ENCODE assay signal across 33 cellular contexts in the genomic region with DNA sequence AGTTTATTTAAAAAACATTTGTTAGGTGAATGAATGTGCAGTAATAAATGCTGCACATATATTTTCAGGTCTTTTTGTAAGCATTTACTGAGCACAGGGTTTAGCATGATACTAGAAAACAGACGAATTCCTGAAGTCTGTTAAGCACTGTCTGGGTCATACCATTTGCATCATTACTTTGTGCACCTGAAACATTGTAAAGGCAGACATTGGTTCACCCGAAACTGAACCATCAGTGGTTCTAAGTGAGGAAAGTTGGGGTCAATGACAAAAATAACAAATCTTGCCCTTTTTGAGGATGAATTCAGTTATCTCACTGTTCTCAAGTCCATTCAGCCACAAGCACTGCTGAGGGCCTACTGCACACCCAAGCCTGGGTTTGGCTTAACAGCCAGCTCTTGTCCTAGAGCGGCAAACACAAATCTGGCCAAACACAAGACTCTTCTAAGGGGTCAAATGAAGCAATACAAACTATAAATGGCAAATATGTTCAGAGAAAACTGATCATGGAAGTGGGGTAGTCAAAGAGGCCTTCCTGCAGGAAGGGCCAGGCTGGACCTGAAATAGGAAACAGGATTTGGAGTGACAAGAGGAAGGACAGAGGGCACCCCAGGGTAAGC. TPM values are rescaled to one million over a fixed set of nuclear protein-coding genes. Genes with fewer than 3 reads are reported as not detected.
"Had no signal": no experiment of that assay in that cellular context is flagged by ENCODE, and none has a peak within 500 bp of the region (broad histone marks: within the 10 kb centered on the region; RNA-seq: fewer than 3 reads in every experiment).

No MANE protein-coding gene starts in this region.

- H3K27me3 ChIP-seq: MG63, SJCRH30 had no signal

- H3K9me3 ChIP-seq: MG63, SJCRH30 had no signal

- DNase-seq: Kasumi-1, KG1, MG63, NCI-H1048, NCI-H1092 treated with DMSO at 0.1 percent for 48 hours, NCI-H1417 treated with DMSO at 0.1 percent for 48 hours, NCI-H1436 treated with DMSO at 0.1 percent for 48 hours, NCI-H1694 treated with DMSO at 0.1 percent for 48 hours, NCI-H187 treated with DMSO at 0.1 percent for 48 hours, NCI-H2029, NCI-H2081, NCI-H2171 treated with DMSO at 0.1 percent for 48 hours, NCI-H2227 treated with DMSO at 0.1 percent for 48 hours, NCI-H345, NCI-H446, NCI-H510A treated with DMSO at 0.1 percent for 48 hours, NCI-H524 treated with DMSO at 0.1 percent for 48 hours, NCI-H526 treated with DMSO at 0.1 percent for 48 hours, NCI-H774, PC-9, SHP77, SIG-M5, SJCRH30 had no signal

- H3K27ac ChIP-seq: PC-9, RWPE1, SJCRH30, SK-N-MC had no signal

- ATAC-seq: Panc1, Right ventricle myocardium inferior, SK-N-SH treated with all-trans-retinoic acid at 6 μM for 48 hours had no signal

- H3K4me1 ChIP-seq: SJCRH30 had no signal

- H3K36me3 ChIP-seq: MG63, SJCRH30 had no signal

- FAIRE-seq: RCC 7860 had no signal

- H3K4me3 ChIP-seq: MG63, PC-9, SJCRH30, SK-N-MC had no signal

- H3K4me2 ChIP-seq: PC-9 had no signal

- H2AFZ ChIP-seq: PC-9 had no signal

RNA-seq across cellular contexts. Expression of a gene that starts 21.8 kb away (rescaled TPM):
- total RNA-seq: M059J, OCI-LY7, PC-9, RPMI7951, SK-MEL-5 had no signal
